8 cellular contexts compared by ENCODE assay signal in genomic region chr1:202968895-202969295, GRCh38.
DNase-seq lines count a peak whose midpoint lies in the region; FAIRE-seq and TF ChIP-seq lines count a peak whose summit lies in the region.

No MANE protein-coding gene starts in this region.

- peak; percentile 54 for DNase-seq in COLO668 (lab: John Stamatoyannopoulos, UW; ENCODE audit: unreplicated experiment)
- peak; percentile 66 for DNase-seq in GM19240 (ENCODE audit: insufficient read length, low spot score)
- peak; percentile 78 for DNase-seq in HTR-8/SVneo (ENCODE audit: insufficient read length, low spot score)
- DNase-seq in OCI-M1 (lab: John Stamatoyannopoulos, UW) = peak; percentile 95
- peak; percentile 53 for DNase-seq in astrocyte of the spinal cord (ENCODE audit: low read depth, low spot score)
- DNase-seq in iPS-NIHi11 (ENCODE audit: low spot score) = peak; percentile 72
- peak; percentile 27 for DNase-seq in stimulated activated CD4-positive, alpha-beta T cell treated with anti-CD3 and anti-CD28 coated beads, Interleukin-4, amount 100 ng/mL, for 24 hours
- no peak for DNase-seq in activated gamma-delta T cell (lab: John Stamatoyannopoulos, UW)

- H3K4me3 ChIP-seq in astrocyte of the spinal cord (ENCODE audit: low read depth, low read length) = no peak overlapping the region

- in situ Hi-C loops in astrocyte of the spinal cord (cut with HindIII; ENCODE audit: low sequenced_read_pairs) = no loop called here

- TF ChIP-seq CTCF in astrocyte of the spinal cord (IDR thresholded peaks at IDR 0.05; ENCODE audit: low read depth, low read length) = peak; percentile 82

- FAIRE-seq in HTR-8/SVneo (lab: Jason Lieb, UNC) = no peak
